2 cellular contexts compared by ENCODE assay signal in genomic region chr1:8689431-8690252, GRCh38.
TF ChIP-seq lines count a peak whose summit lies in the region.

No MANE protein-coding gene starts in this region.

TF ChIP-seq in GM23338, 12 proteins besides CTCF, POLR2A, EP300 and RAD21:
- TF ChIP-seq CREB1 (CRISPR knock-in tag; IDR thresholded peaks at IDR 0.05; ENCODE audit: low read depth) (no peak), ZNF331 (CRISPR knock-in tag; IDR thresholded peaks at IDR 0.05; ENCODE audit: low read depth) (no peak), REST (IDR thresholded peaks at IDR 0.05; ENCODE audit: unreplicated experiment) (no peak), STAT1 (IDR thresholded peaks at IDR 0.05; ENCODE audit: unreplicated experiment) (no peak), ETS1 (IDR thresholded peaks at IDR 0.05) (no peak), JUNB (IDR thresholded peaks at IDR 0.05; ENCODE audit: unreplicated experiment) (no peak), NANOG (IDR thresholded peaks at IDR 0.05; ENCODE audit: borderline replicate concordance) (no peak), EZH2 (IDR thresholded peaks at IDR 0.05; ENCODE audit: low read depth, unreplicated experiment) (no peak), EZH2phosphoT487 (IDR thresholded peaks at IDR 0.05; ENCODE audit: unreplicated experiment) (no peak), POLR2AphosphoS5 (IDR thresholded peaks at IDR 0.05; ENCODE audit: low read depth) (no peak), ZNF462 (CRISPR knock-in tag; IDR thresholded peaks at IDR 0.05) (no peak)
TF ChIP-seq in GM23338: peak in this region for 0.

TF ChIP-seq in H1, 55 proteins besides CTCF, POLR2A, EP300 and RAD21:
- TF ChIP-seq JUN (IDR thresholded peaks at IDR 0.05; ENCODE audit: low read depth, low read length): no peak
- TF ChIP-seq SAP30 (IDR thresholded peaks at IDR 0.05; ENCODE audit: insufficient read depth, insufficient replicate concordance, low read length): no peak
- no peak for TF ChIP-seq SIX5 (IDR thresholded peaks at IDR 0.05; ENCODE audit: low read depth, low read length)
- TF ChIP-seq MAFK (IDR thresholded peaks at IDR 0.05; ENCODE audit: low read depth, low read length): no peak
- no peak for TF ChIP-seq BCL11A (IDR thresholded peaks at IDR 0.05; ENCODE audit: low read depth in 2 of 2, low read length in 2 of 2)
- no peak for TF ChIP-seq SIN3A (conservative IDR thresholded peaks at IDR 0.05 in 1 of 2, IDR thresholded peaks at IDR 0.05 in 1 of 2; ENCODE audit: low read depth in 1 of 2, low read length in 2 of 2)
- no peak for TF ChIP-seq TEAD4 (IDR thresholded peaks at IDR 0.05; ENCODE audit: low read depth, low read length)
- TF ChIP-seq SP2 (IDR thresholded peaks at IDR 0.05; ENCODE audit: low read length): no peak
- no peak for TF ChIP-seq ATF3 (IDR thresholded peaks at IDR 0.05; ENCODE audit: insufficient read depth, low read depth, low read length)
- no peak for TF ChIP-seq HDAC6 (IDR thresholded peaks at IDR 0.05; ENCODE audit: low read depth, low read length)
- no peak for TF ChIP-seq RXRA (IDR thresholded peaks at IDR 0.05; ENCODE audit: insufficient read depth, low read depth, low read length)
- TF ChIP-seq ATF2 (IDR thresholded peaks at IDR 0.05; ENCODE audit: low read length): no peak
- no peak for TF ChIP-seq JUND (IDR thresholded peaks at IDR 0.05; ENCODE audit: low read length)
- TF ChIP-seq RNF2 (IDR thresholded peaks at IDR 0.05; ENCODE audit: borderline replicate concordance, low read depth, low read length, missing control alignments, poor library complexity, severe bottlenecking): no peak
- no peak for TF ChIP-seq CHD7 (IDR thresholded peaks at IDR 0.05; ENCODE audit: insufficient replicate concordance, low read length)
- TF ChIP-seq CREB1 (IDR thresholded peaks at IDR 0.05): no peak
- no peak for TF ChIP-seq SP1 (IDR thresholded peaks at IDR 0.05; ENCODE audit: low read depth, low read length)
